Comparison of ENCODE assay signal across 18 cellular contexts in genomic region chr3:64185436-64185835, GRCh38. TPM values are rescaled to one million over a fixed set of nuclear protein-coding genes. Genes with fewer than 3 reads are reported as not detected.
A peak's percentile ranks its signal among the peaks of the same experiment; 100 is the strongest.
DNase-seq lines count a peak whose midpoint lies in the region; ATAC-seq, FAIRE-seq and TF ChIP-seq lines count a peak whose summit lies in the region.
"Had no signal": no experiment of that assay in that cellular context is flagged by ENCODE, and none has a peak within 500 bp of the region (broad histone marks: within the 10 kb centered on the region; RNA-seq: fewer than 3 reads in every experiment).

No MANE protein-coding gene starts in this region.

- H3K9me1 ChIP-seq in keratinocyte (ENCODE audit: control insufficient read depth, extremely low read depth, insufficient read depth, low read length): no peaks in the 10 kb centered on the region

- H3K27ac ChIP-seq in left ventricle myocardium inferior (replicated peaks): peak overlapping the region; percentile 16
- H3K27ac ChIP-seq in heart left ventricle: peak overlapping the region in 4 of 12 donors; percentile 2 to 82 (median 34)
- H3K27ac ChIP-seq in mammary epithelial cell (ENCODE audit: insufficient read depth, low read depth, low read length): peak overlapping the region; percentile 55
- H3K27ac ChIP-seq in keratinocyte (ENCODE audit: control insufficient read depth, insufficient read depth, low read length): peak overlapping the region; percentile 73
- peak overlapping the region; percentile 83 to 93 for H3K27ac ChIP-seq in uterus
- H3K27ac ChIP-seq: 22Rv1 had no signal

- dilution Hi-C loops in mammary epithelial cell (cut with HindIII; ENCODE audit: low sequenced_read_pairs) (no loop called here), keratinocyte (cut with MboI; ENCODE audit: extremely low pct_ligation_motif_present, low sequenced_read_pairs) (no loop called here)

- no TSS peak for BruUV-seq in mammary epithelial cell (replicated peaks; lab: Mats Ljungman, UMichigan)

- no peak for TF ChIP-seq CTCF in left ventricle myocardium inferior (IDR thresholded peaks at IDR 0.05; ENCODE audit: borderline replicate concordance)
- TF ChIP-seq CTCF in heart left ventricle (IDR thresholded peaks at IDR 0.05): no peak
- TF ChIP-seq CTCF in mammary epithelial cell (conservative IDR thresholded peaks at IDR 0.05 in 1 of 2, IDR thresholded peaks at IDR 0.05 in 1 of 2; ENCODE audit: extremely low read depth in 1 of 2, insufficient read depth in 1 of 2, low read depth in 1 of 2, low read length in 2 of 2): no peak
- no peak for TF ChIP-seq CTCF in keratinocyte (optimal IDR thresholded peaks at IDR 0.05 in 1 of 3, IDR thresholded peaks at IDR 0.05 in 1 of 3, conservative IDR thresholded peaks at IDR 0.05 in 1 of 3; ENCODE audit: extremely low read depth in 1 of 3, insufficient read depth in 2 of 3, low read length in 3 of 3)
- no peak for TF ChIP-seq CTCF in uterus (IDR thresholded peaks at IDR 0.05)

- H3K4me3 ChIP-seq in left ventricle myocardium inferior (no peak overlapping the region), heart left ventricle (no peak overlapping the region), mammary epithelial cell (replicated peaks in 1 of 3; ENCODE audit: insufficient read depth in 1 of 3, low read depth in 2 of 3, low read length in 3 of 3) (no peak overlapping the region), keratinocyte (ENCODE audit: control insufficient read depth in 2 of 3, extremely low read depth in 1 of 3, insufficient read depth in 2 of 3, low read depth in 1 of 3, low read length in 3 of 3) (no peak overlapping the region), uterus (no peak overlapping the region)
- H3K4me3 ChIP-seq: BLaER1 treated with 17β-estradiol and CSF1 and Interleukin-3, amounts not matched to agents 10 nM and 100 nM; heart right ventricle; lower lobe of right lung; pancreas had no signal

- H2AFZ ChIP-seq in mammary epithelial cell (ENCODE audit: low read depth, low read length) (no peak overlapping the region), keratinocyte (ENCODE audit: control insufficient read depth, low read length) (no peak overlapping the region)

- intact Hi-C loops in left ventricle myocardium inferior (cut with micrococcal nuclease): no loop called here
- intact Hi-C loops in heart left ventricle (cut with DNase I): loop anchor here in 3 of 10 donors (5.0 to 10.0 kb wide), 2 partner anchors 37 to 79 kb away; no protein-coding TSS in a partner anchor
- intact Hi-C loops in mammary epithelial cell (cut with micrococcal nuclease): no loop called here
- intact Hi-C loops in uterus (cut with DNase I; ENCODE audit: low total_unique reads): no loop called here

- in situ Hi-C loops in mammary epithelial cell (cut with MboI; ENCODE audit: low sequenced_read_pairs in 2 of 2): no loop called here

- no peak for DNase-seq in left ventricle myocardium inferior
- DNase-seq in heart left ventricle: no peak
- DNase-seq in mammary epithelial cell: peak; percentile 78
- DNase-seq in keratinocyte (ENCODE audit: low read depth, low spot score): no peak
- DNase-seq in uterus: no peak
- no peak for DNase-seq in RCC 7860 (ENCODE audit: low spot score)
- DNase-seq in activated naive CD4-positive, alpha-beta T cell (lab: John Stamatoyannopoulos, UW): no peak
- DNase-seq: activated CD4-positive, alpha-beta T cell treated with anti-CD3 and anti-CD28 coated beads, Interleukin-2, amount 50 U/mL, for 1 hour; activated naive CD4-positive, alpha-beta T cell treated with anti-CD3 and anti-CD28 coated beads, Interleukin-2, amount 10 ng/mL, durations not matched to agents 7 days and 5 days; DMS 273 treated with DMSO at 0.1 percent for 48 hours; heart right ventricle; lower lobe of right lung; NCI-H1436 treated with DMSO at 0.1 percent for 48 hours; pancreas; stimulated activated CD4-positive, alpha-beta T cell treated with anti-CD3 and anti-CD28 coated beads, Interleukin-2, amount 100 ng/mL, for 48 hours had no signal

- H3K27me3 ChIP-seq in left ventricle myocardium inferior (ENCODE audit: low read depth) (no peaks in the 10 kb centered on the region), heart left ventricle (no peaks in the 10 kb centered on the region), mammary epithelial cell (ENCODE audit: insufficient read depth, low read length) (no peaks in the 10 kb centered on the region), keratinocyte (ENCODE audit: control insufficient read depth, extremely low read depth, insufficient read depth, low read length) (no peaks in the 10 kb centered on the region), uterus (no peaks in the 10 kb centered on the region)
- H3K27me3 ChIP-seq: BLaER1 treated with 17β-estradiol and CSF1 and Interleukin-3, amounts not matched to agents 10 nM and 100 nM; heart right ventricle; pancreas had no signal

- WGBS in heart left ventricle, 4 donors: 75 to 86% (median 81%) methylated on average over 2 of the region's 2 CpGs
- 4% methylated on average over 2 of the region's 2 CpGs for WGBS in mammary epithelial cell (ENCODE audit: low coverage, missing lambda C conversion rate)

- no peaks in the 10 kb centered on the region for H4K20me1 ChIP-seq in mammary epithelial cell (ENCODE audit: insufficient read depth, low read length)
- no peaks in the 10 kb centered on the region for H4K20me1 ChIP-seq in keratinocyte (ENCODE audit: control insufficient read depth, extremely low read depth, insufficient read depth, low read length)
- H4K20me1 ChIP-seq: BLaER1 treated with 17β-estradiol and CSF1 and Interleukin-3, amounts not matched to agents 10 nM and 100 nM had no signal

- peaks cover 74% of the 10 kb centered on the region for H3K79me2 ChIP-seq in mammary epithelial cell (ENCODE audit: insufficient read depth, low read length)
- no peaks in the 10 kb centered on the region for H3K79me2 ChIP-seq in keratinocyte (ENCODE audit: control insufficient read depth, insufficient read depth, low read length)

- H3K9me3 ChIP-seq in left ventricle myocardium inferior (replicated peaks) (no peaks in the 10 kb centered on the region), heart left ventricle (no peaks in the 10 kb centered on the region), mammary epithelial cell (replicated peaks; ENCODE audit: insufficient read depth, low read length) (no peaks in the 10 kb centered on the region), keratinocyte (ENCODE audit: control insufficient read depth, low read depth, low read length) (no peaks in the 10 kb centered on the region), uterus (no peaks in the 10 kb centered on the region)
- H3K9me3 ChIP-seq: BLaER1 treated with 17β-estradiol and CSF1 and Interleukin-3, amounts not matched to agents 10 nM and 100 nM; heart right ventricle; lower lobe of right lung; pancreas had no signal

- H3K9ac ChIP-seq in mammary epithelial cell (ENCODE audit: insufficient read depth, low read length): no peak overlapping the region
- no peak overlapping the region for H3K9ac ChIP-seq in keratinocyte (ENCODE audit: control insufficient read depth, extremely low read depth, insufficient read depth, low read length)
- H3K9ac ChIP-seq: BLaER1 treated with 17β-estradiol and CSF1 and Interleukin-3, amounts not matched to agents 10 nM and 100 nM had no signal

- TF ChIP-seq POLR2A in heart left ventricle (IDR thresholded peaks at IDR 0.05): no peak
- no peak for TF ChIP-seq POLR2A in uterus (IDR thresholded peaks at IDR 0.05)

- H3K4me2 ChIP-seq in mammary epithelial cell (ENCODE audit: insufficient read depth, low read depth, low read length) (no peak overlapping the region), keratinocyte (ENCODE audit: control insufficient read depth, extremely low read depth, insufficient read depth, low read depth, low read length) (peak overlapping the region; percentile 4)

- H3K36me3 ChIP-seq in left ventricle myocardium inferior (no peaks in the 10 kb centered on the region), heart left ventricle (peaks cover 0 to 4% (median 0%) of the 10 kb centered on the region in 9 donors), mammary epithelial cell (ENCODE audit: insufficient read depth, low read length) (no peaks in the 10 kb centered on the region), keratinocyte (ENCODE audit: control insufficient read depth in 2 of 2, extremely low read depth in 1 of 2, insufficient read depth in 2 of 2, low read length in 2 of 2) (no peaks in the 10 kb centered on the region), uterus (no peaks in the 10 kb centered on the region)
- H3K36me3 ChIP-seq: lower lobe of right lung, pancreas had no signal

- CTCF ChIA-PET in mammary epithelial cell (lab: Charles Lee; ENCODE audit: low non-redundant PET): no interaction called here

- ATAC-seq in heart left ventricle (no peak), GM18520 (IDR thresholded peaks at IDR 0.05; ENCODE audit: unreplicated experiment) (no peak)
- ATAC-seq: lower lobe of right lung, pancreas had no signal

- FAIRE-seq in keratinocyte (lab: Jason Lieb, UNC) (peak; percentile 95), RCC 7860 (lab: Jason Lieb, UNC) (no peak)
- FAIRE-seq: pancreas had no signal

- H3K4me1 ChIP-seq in left ventricle myocardium inferior: peaks cover 65% of the 10 kb centered on the region
- H3K4me1 ChIP-seq in heart left ventricle: peaks cover 7 to 65% (median 46%) of the 10 kb centered on the region in 12 donors
- H3K4me1 ChIP-seq in mammary epithelial cell (ENCODE audit: insufficient read depth, low read length): peaks cover 62% of the 10 kb centered on the region
- peaks cover 61% of the 10 kb centered on the region for H3K4me1 ChIP-seq in keratinocyte (ENCODE audit: control insufficient read depth, extremely low read depth, insufficient read depth, low read length)
- H3K4me1 ChIP-seq in uterus: peaks cover 14 to 19% of the 10 kb centered on the region in 2 donors

RNA-seq across cellular contexts. Expression of gene PRICKLE2, which starts 39.8 kb away (rescaled TPM):
- total RNA-seq in left ventricle myocardium inferior (8.7 TPM), heart left ventricle (10 to 100 TPM in 3 of 9 donors, 1 to 10 TPM in 6; 4.3 to 15.2 (median 7.8) TPM), mammary epithelial cell (10 to 100 TPM; 23.2 to 50.5 TPM), uterus (10 to 100 TPM; 26.2 to 87.3 (median 47.9) TPM)
- polyA plus RNA-seq in heart left ventricle (1 to 10 TPM; 1.5 to 3.9 TPM), mammary epithelial cell (8.6 TPM), keratinocyte (7.0 to 8.6 TPM (median 7.8 TPM) in 3 replicates)
- polyA minus RNA-seq in mammary epithelial cell (50.8 TPM), keratinocyte (28.6 to 39.7 TPM (median 30.5 TPM) in 3 replicates)
- 2.0 TPM for polyA plus RNA-seq in keratinocyte (2011; ENCODE audit: low read depth)
- 3.8 and 5.4 TPM in 2 replicates for polyA plus RNA-seq in keratinocyte (2011; cell fraction: cytosol; rRNA removed)
- 22.1 TPM in 2 replicates for polyA plus RNA-seq in keratinocyte (2011; cell fraction: nucleus; rRNA removed)
- polyA plus RNA-seq in keratinocyte (2012; ENCODE audit: low replicate concordance): 3.3 and 6.6 TPM in 2 replicates
- polyA minus RNA-seq in keratinocyte (2011; cell fraction: cytosol; rRNA and poly(A)+ RNA removed): 16.1 TPM
- 35.8 and 69.4 TPM in 2 replicates for polyA minus RNA-seq in keratinocyte (2011; cell fraction: nucleus; rRNA and poly(A)+ RNA removed)
